In genomic region chr1:234771642-234772344, GRCh38 we compare ENCODE assay signal across 8 cellular contexts.
A peak's percentile ranks its signal among the peaks of the same experiment; 100 is the strongest.
DNase-seq lines count a peak whose midpoint lies in the region; ATAC-seq and TF ChIP-seq lines count a peak whose summit lies in the region.

No MANE protein-coding gene starts in this region.

- H3K9me3 ChIP-seq in BLaER1 treated with 17β-estradiol and CSF1 and Interleukin-3, amounts not matched to agents 10 nM and 100 nM (replicated peaks in 1 of 11) = peaks cover 7 to 30% (median 12%) of the 10 kb centered on the region in 11 experiments; a peak in 19 of 22 replicates
- no peaks in the 10 kb centered on the region for H3K9me3 ChIP-seq in hepatocyte (ENCODE audit: low read depth)
- no peaks in the 10 kb centered on the region for H3K9me3 ChIP-seq in uterus

- WGBS in hepatocyte (ENCODE audit: low lambda C conversion rate, missing lambda C conversion rate) = 29% methylated on average over 10 of the region's 10 CpGs

- no peak for TF ChIP-seq POLR2A in uterus (IDR thresholded peaks at IDR 0.05)

- peaks cover 81 to 88% (median 86%) of the 10 kb centered on the region in 10 experiments for H3K4me1 ChIP-seq in BLaER1 treated with 17β-estradiol and CSF1 and Interleukin-3, amounts not matched to agents 10 nM and 100 nM
- H3K4me1 ChIP-seq in hepatocyte (ENCODE audit: insufficient read depth) = peaks cover 36% of the 10 kb centered on the region
- no peaks in the 10 kb centered on the region for H3K4me1 ChIP-seq in uterus

- H3K36me3 ChIP-seq in BLaER1 treated with 17β-estradiol and CSF1 and Interleukin-3, amounts not matched to agents 10 nM and 100 nM = no peaks in the 10 kb centered on the region
- H3K36me3 ChIP-seq in hepatocyte (replicated peaks; ENCODE audit: insufficient read depth, low read depth) = no peaks in the 10 kb centered on the region
- H3K36me3 ChIP-seq in uterus = no peaks in the 10 kb centered on the region

- peak overlapping the region; percentile 78 to 98 (median 93) for H3K27ac ChIP-seq in BLaER1 treated with 17β-estradiol and CSF1 and Interleukin-3, amounts not matched to agents 10 nM and 100 nM
- H3K27ac ChIP-seq in hepatocyte (peak overlapping the region; percentile 88), uterus (peak overlapping the region; percentile 9 to 16)

- H3K9me2 ChIP-seq in hepatocyte (replicated peaks; ENCODE audit: insufficient read depth) = no peaks in the 10 kb centered on the region

- TF ChIP-seq CTCF in hepatocyte (IDR thresholded peaks at IDR 0.05; ENCODE audit: poor library complexity) (no peak), uterus (IDR thresholded peaks at IDR 0.05) (no peak)

- peak; percentile 28 for DNase-seq in SKM-1 (lab: John Stamatoyannopoulos, UW; ENCODE audit: unreplicated experiment)
- DNase-seq in hepatocyte (ENCODE audit: low spot score) = peak; percentile 18
- DNase-seq in uterus = no peak
- no peak for DNase-seq in AG20443 (ENCODE audit: low spot score)

- H4K20me1 ChIP-seq in BLaER1 treated with 17β-estradiol and CSF1 and Interleukin-3, amounts not matched to agents 10 nM and 100 nM = no peaks in the 10 kb centered on the region
- H4K20me1 ChIP-seq in hepatocyte (ENCODE audit: insufficient read depth, poor library complexity, severe bottlenecking) = no peaks in the 10 kb centered on the region

- ATAC-seq in HG02938 (IDR thresholded peaks at IDR 0.05; ENCODE audit: unreplicated experiment) (peak; percentile 1), GM21390 (IDR thresholded peaks at IDR 0.05; ENCODE audit: unreplicated experiment) (no peak), GM19324 (IDR thresholded peaks at IDR 0.05; ENCODE audit: low FRiP score, unreplicated experiment) (no peak)

- peaks cover 4 to 6% (median 6%) of the 10 kb centered on the region in 11 experiments; a peak in 19 of 22 replicates for H3K27me3 ChIP-seq in BLaER1 treated with 17β-estradiol and CSF1 and Interleukin-3, amounts not matched to agents 10 nM and 100 nM
- H3K27me3 ChIP-seq in hepatocyte = no peaks in the 10 kb centered on the region
- peaks cover 0 to 3% of the 10 kb centered on the region in 2 donors for H3K27me3 ChIP-seq in uterus

- H3K9ac ChIP-seq in BLaER1 treated with 17β-estradiol and CSF1 and Interleukin-3, amounts not matched to agents 10 nM and 100 nM = peak overlapping the region; percentile 75 to 90 (median 84)

- no peaks in the 10 kb centered on the region for H3K79me2 ChIP-seq in hepatocyte

- peak overlapping the region; percentile 7 for H2AFZ ChIP-seq in hepatocyte

- peak overlapping the region; percentile 64 to 99 (median 86) for H3K4me2 ChIP-seq in BLaER1 treated with 17β-estradiol and CSF1 and Interleukin-3, amounts not matched to agents 10 nM and 100 nM
- H3K4me2 ChIP-seq in hepatocyte = peak overlapping the region; percentile 2

- intact Hi-C loops in uterus (cut with DNase I; ENCODE audit: low total_unique reads) = no loop called here

- H3K4me3 ChIP-seq in BLaER1 treated with 17β-estradiol and CSF1 and Interleukin-3, amounts not matched to agents 10 nM and 100 nM = peak overlapping the region in 9 of 10 experiments; percentile 12 to 57 (median 43); a peak in 15 of 20 replicates
- no peak overlapping the region for H3K4me3 ChIP-seq in hepatocyte
- H3K4me3 ChIP-seq in uterus = no peak overlapping the region

Comparison
In these comparisons a context has a peak if more than half of its experiments do, and no peak if none do; other contexts are left out.
1. H3K27ac ChIP-seq: peak in every context shown above with its lines; median percentile 93 in BLaER1 treated with 17β-estradiol and CSF1 and Interleukin-3, amounts not matched to agents 10 nM and 100 nM; 88 in hepatocyte; 12 in uterus.
2. H3K4me3 ChIP-seq: peak in BLaER1 treated with 17β-estradiol and CSF1 and Interleukin-3, amounts not matched to agents 10 nM and 100 nM (9 of 10); none in hepatocyte (single experiment) and uterus (0 of 2).
3. DNase-seq: peak in SKM-1 (single experiment) and hepatocyte (single experiment); none in uterus (0 of 2) and AG20443 (single experiment).